Comparison of ENCODE assay signal across 20 cellular contexts in genomic region chr3:52600258-52600657, GRCh38.
DNase-seq lines count a peak whose midpoint lies in the region; ATAC-seq, FAIRE-seq and TF ChIP-seq lines count a peak whose summit lies in the region.
"Had no signal": no experiment of that assay in that cellular context is flagged by ENCODE, and none has a peak within 500 bp of the region (broad histone marks: within the 10 kb centered on the region; RNA-seq: fewer than 3 reads in every experiment).

No MANE protein-coding gene starts in this region.

- no peak for ATAC-seq in PC-3
- ATAC-seq: GM23338, HCT116 had no signal

- no peaks in the 10 kb centered on the region for H4K20me1 ChIP-seq in PC-3 (ENCODE audit: low read length)
- H4K20me1 ChIP-seq: BLaER1 had no signal

- H3K9me2 ChIP-seq in PC-3 (replicated peaks; ENCODE audit: low read length), result no peaks in the 10 kb centered on the region

- peaks cover 0 to 63% of the 10 kb centered on the region in 2 experiments for H3K36me3 ChIP-seq in HEK293 (ENCODE audit: control insufficient read depth in 2 of 2, insufficient read depth in 1 of 2, low read length in 2 of 2)
- H3K36me3 ChIP-seq in PC-3 (ENCODE audit: low read depth, low read length), result peaks cover 59% of the 10 kb centered on the region

- intact Hi-C loops in PC-3 (cut with micrococcal nuclease), result no loop called here

- TF ChIP-seq POLR2A in GM12891 (IDR thresholded peaks at IDR 0.05; ENCODE audit: low read depth, low read length), result no peak

- FAIRE-seq in islet of Langerhans (lab: Jason Lieb, UNC), result peak; percentile 27
- no peak for FAIRE-seq in GM12891 (lab: Jason Lieb, UNC)
- FAIRE-seq: GM12892, GM18507, H54 had no signal

- H3F3A ChIP-seq in PC-3 (ENCODE audit: low read length, unreplicated experiment), result no peaks in the 10 kb centered on the region

- peak; percentile 1 for DNase-seq in DMS 273 (lab: John Stamatoyannopoulos, UW; ENCODE audit: unreplicated experiment)
- no peak for DNase-seq in DMS 273 treated with DMSO at 0.1 percent for 48 hours (lab: John Stamatoyannopoulos, UW)
- peak; percentile 8 for DNase-seq in PC-3
- no peak for DNase-seq in GM12891 (ENCODE audit: insufficient read length, low spot score)
- DNase-seq in GM19238 (ENCODE audit: insufficient read length, low spot score), result no peak
- no peak for DNase-seq in stimulated activated CD4-positive, alpha-beta T cell treated with anti-CD3 and anti-CD28 coated beads, Interleukin-4, amount 100 ng/mL, for 24 hours
- DNase-seq: CD4-positive, alpha-beta memory T cell; DMS53; DND-41; EL had no signal

- no peak overlapping the region for H2AFZ ChIP-seq in PC-3 (ENCODE audit: low read length)
- H2AFZ ChIP-seq: GM23338 had no signal

- POLR2A ChIA-PET in HEK293 (lab: Yijun Ruan, JAX), result no interaction called here
- POLR2A ChIA-PET in PC-3 (lab: Charles Lee; ENCODE audit: unreplicated experiment), result no interaction called here

- no peak overlapping the region for H3K9ac ChIP-seq in PC-3 (ENCODE audit: low read length)
- H3K9ac ChIP-seq: BLaER1 had no signal

- CTCF ChIA-PET in HEK293 (lab: Yijun Ruan, JAX), result no interaction called here
- CTCF ChIA-PET in PC-3 (lab: Charles Lee), result no interaction called here

- H3K27ac ChIP-seq in HEK293 (ENCODE audit: extremely low read depth, low read depth, low read length) (no peak overlapping the region), PC-3 (ENCODE audit: low read length) (no peak overlapping the region)
- H3K27ac ChIP-seq: 22Rv1, BLaER1, HL-60 had no signal

- no peaks in the 10 kb centered on the region for H3K9me3 ChIP-seq in HEK293 (ENCODE audit: control insufficient read depth, insufficient read depth, low read depth, low read length)
- H3K9me3 ChIP-seq in PC-3 (ENCODE audit: low read length), result peaks cover 11% of the 10 kb centered on the region

- BruUV-seq in PC-3 (replicated peaks; lab: Mats Ljungman, UMichigan), result no TSS peak

- no peaks in the 10 kb centered on the region for H3K27me3 ChIP-seq in PC-3 (ENCODE audit: low read length)
- H3K27me3 ChIP-seq: BLaER1 had no signal

- no peak overlapping the region for H3K4me2 ChIP-seq in PC-3 (ENCODE audit: low read length)
- H3K4me2 ChIP-seq: BLaER1, GM23338 had no signal

- H3K4me3 ChIP-seq in HEK293 (ENCODE audit: low read depth, low read length) (no peak overlapping the region), PC-3 (ENCODE audit: low read length) (no peak overlapping the region)
- H3K4me3 ChIP-seq: BLaER1, GM23338 had no signal

- peaks cover 11% of the 10 kb centered on the region for H3K79me2 ChIP-seq in PC-3 (ENCODE audit: low read length)

- H3K4me1 ChIP-seq in HEK293 (ENCODE audit: control insufficient read depth, insufficient read depth, low read length) (no peaks in the 10 kb centered on the region), PC-3 (ENCODE audit: insufficient read depth, low read length) (no peaks in the 10 kb centered on the region)
- H3K4me1 ChIP-seq: BLaER1 had no signal

- TF ChIP-seq CTCF in HEK293 (tag by site-specific recombination; IDR thresholded peaks at IDR 0.05) (no peak), PC-3 (conservative IDR thresholded peaks at IDR 0.05; ENCODE audit: low read depth, low read length) (no peak)

TF ChIP-seq in HEK293, 187 proteins besides CTCF, POLR2A, EP300 and RAD21:
- TF ChIP-seq SETDB1 (IDR thresholded peaks at IDR 0.05; ENCODE audit: insufficient read length, low read length) (peak; percentile 39), ZFP37 (tag by site-specific recombination; IDR thresholded peaks at IDR 0.05) (no peak), TRIM28 (IDR thresholded peaks at IDR 0.05; ENCODE audit: borderline replicate concordance, low read length) (no peak)
TF ChIP-seq in HEK293: peak in this region for 1.

TF ChIP-seq in GM12891, 5 proteins besides CTCF, POLR2A, EP300 and RAD21:
- TF ChIP-seq POU2F2 (IDR thresholded peaks at IDR 0.05; ENCODE audit: low read depth, low read length) (no peak), SPI1 (IDR thresholded peaks at IDR 0.05; ENCODE audit: low read depth, low read length) (no peak), TAF1 (IDR thresholded peaks at IDR 0.05; ENCODE audit: low read depth, low read length) (no peak), POLR2AphosphoS5 (IDR thresholded peaks at IDR 0.05; ENCODE audit: low read depth, low read length) (no peak), PAX5 (IDR thresholded peaks at IDR 0.05; ENCODE audit: insufficient read depth, low read length, severe bottlenecking) (no peak)

Comparison
In these comparisons a context has a peak if more than half of its experiments do, and no peak if none do; other contexts are left out.
1. DNase-seq: peak in DMS 273 (single experiment) and PC-3 (single experiment); none in DMS 273 treated with DMSO at 0.1 percent for 48 hours (single experiment), GM12891 (single experiment), GM19238 (single experiment) and stimulated activated CD4-positive, alpha-beta T cell treated with anti-CD3 and anti-CD28 coated beads, Interleukin-4, amount 100 ng/mL, for 24 hours (single experiment).